Comparison of ENCODE assay signal across 1 cellular context in genomic region chr16:14789564-14789963, GRCh38. TPM values are rescaled to one million over a fixed set of nuclear protein-coding genes. Genes with fewer than 3 reads are reported as not detected.
"Had no signal": no experiment of that assay in that cellular context is flagged by ENCODE, and none has a peak within 500 bp of the region (broad histone marks: within the 10 kb centered on the region; RNA-seq: fewer than 3 reads in every experiment).

No MANE protein-coding gene starts in this region.

RNA-seq across cellular contexts. Expression of gene NPIPA2, which starts 47.2 kb away (rescaled TPM):
- total RNA-seq: H4 had no signal
